Comparison of ENCODE assay signal across 8 cellular contexts in genomic region chr1:31763671-31764306, GRCh38. TPM values are rescaled to one million over a fixed set of nuclear protein-coding genes. Genes with fewer than 3 reads are reported as not detected.
DNase-seq lines count a peak whose midpoint lies in the region; ATAC-seq, FAIRE-seq and TF ChIP-seq lines count a peak whose summit lies in the region.

No MANE protein-coding gene starts in this region.

- no peaks in the 10 kb centered on the region for H3K36me3 ChIP-seq in adipocyte (ENCODE audit: control insufficient read depth, insufficient read depth, low read length, severe bottlenecking)
- H3K36me3 ChIP-seq in mesodermal cell (ENCODE audit: control insufficient read depth, insufficient read depth, low read length): no peaks in the 10 kb centered on the region

- peak overlapping the region; percentile 62 for H3K4me3 Mint-ChIP-seq in stimulated activated naive CD8-positive, alpha-beta T cell treated with anti-CD3 and anti-CD28 coated beads, Interleukin-15, Interleukin-2, amounts not matched to agents 100 ng/mL and 50 ng/mL, for 24 hours

- no peak overlapping the region for H3K27ac ChIP-seq in mesodermal cell (ENCODE audit: low read depth, low read length, severe bottlenecking)

- H3K9me3 Mint-ChIP-seq in stimulated activated naive CD8-positive, alpha-beta T cell treated with anti-CD3 and anti-CD28 coated beads, Interleukin-15, Interleukin-2, amounts not matched to agents 100 ng/mL and 50 ng/mL, for 24 hours: no peaks in the 10 kb centered on the region

- FAIRE-seq in D721Med (lab: Jason Lieb, UNC) (no peak), GM12891 (lab: Jason Lieb, UNC) (no peak)

- peak overlapping the region; percentile 60 for H3K9ac ChIP-seq in adipocyte (ENCODE audit: low read length)

- H3K4me1 ChIP-seq in adipocyte (ENCODE audit: control insufficient read depth, insufficient read depth, low read length) (peaks cover 32% of the 10 kb centered on the region), mesodermal cell (ENCODE audit: control insufficient read depth, insufficient read depth, low read length, poor library complexity, severe bottlenecking) (peaks cover 36% of the 10 kb centered on the region)

- H3K4me3 ChIP-seq in adipocyte (ENCODE audit: low read length) (peak overlapping the region; percentile 79), mesodermal cell (ENCODE audit: extremely low read depth, insufficient read depth, low read length, poor library complexity, severe bottlenecking) (peak overlapping the region; percentile 56)

- WGBS in mesodermal cell (ENCODE audit: insufficient coverage in 2 of 2), 2 experiments: 0% methylated on average over 47 to 59 of the region's 92 CpGs

- TF ChIP-seq CTCF in D721Med (IDR thresholded peaks at IDR 0.05; ENCODE audit: insufficient read depth, missing control alignments): no peak

- ATAC-seq in stimulated activated naive CD8-positive, alpha-beta T cell treated with anti-CD3 and anti-CD28 coated beads, Interleukin-15, Interleukin-2, amounts not matched to agents 100 U/mL and 50 U/mL, for 24 hours: no peak
- ATAC-seq in HG03175 (IDR thresholded peaks at IDR 0.05; ENCODE audit: unreplicated experiment): no peak

- H3K27me3 ChIP-seq in adipocyte (replicated peaks; ENCODE audit: control insufficient read depth, insufficient read depth, low read length): no peaks in the 10 kb centered on the region

- peaks cover 15% of the 10 kb centered on the region for H3K27me3 Mint-ChIP-seq in stimulated activated naive CD8-positive, alpha-beta T cell treated with anti-CD3 and anti-CD28 coated beads, Interleukin-15, Interleukin-2, amounts not matched to agents 100 ng/mL and 50 ng/mL, for 24 hours

- peaks cover 33% of the 10 kb centered on the region for H3K4me1 Mint-ChIP-seq in stimulated activated naive CD8-positive, alpha-beta T cell treated with anti-CD3 and anti-CD28 coated beads, Interleukin-15, Interleukin-2, amounts not matched to agents 100 ng/mL and 50 ng/mL, for 24 hours (ENCODE audit: low read depth)

- no peak for DNase-seq in stimulated activated naive CD8-positive, alpha-beta T cell treated with anti-CD3 and anti-CD28 coated beads, Interleukin-15, Interleukin-2, amounts not matched to agents 100 U/mL and 50 U/mL, for 24 hours
- peak; percentile 22 for DNase-seq in adipocyte (ENCODE audit: low read depth)
- no peak for DNase-seq in D721Med (ENCODE audit: insufficient read length, low spot score)
- no peak for DNase-seq in NK-92 (lab: John Stamatoyannopoulos, UW; ENCODE audit: unreplicated experiment)
- no peak for DNase-seq in GM12891 (ENCODE audit: insufficient read length, low spot score)

- H3K27ac Mint-ChIP-seq in stimulated activated naive CD8-positive, alpha-beta T cell treated with anti-CD3 and anti-CD28 coated beads, Interleukin-15, Interleukin-2, amounts not matched to agents 100 ng/mL and 50 ng/mL, for 24 hours: no peak overlapping the region

- no peak for TF ChIP-seq POLR2A in GM12891 (IDR thresholded peaks at IDR 0.05; ENCODE audit: low read depth, low read length)

- no peaks in the 10 kb centered on the region for H3K9me3 ChIP-seq in adipocyte (ENCODE audit: control insufficient read depth, low read length)
- no peaks in the 10 kb centered on the region for H3K9me3 ChIP-seq in mesodermal cell (ENCODE audit: control insufficient read depth, low read length)

- H3K36me3 Mint-ChIP-seq in stimulated activated naive CD8-positive, alpha-beta T cell treated with anti-CD3 and anti-CD28 coated beads, Interleukin-15, Interleukin-2, amounts not matched to agents 100 ng/mL and 50 ng/mL, for 24 hours (ENCODE audit: low read depth): no peaks in the 10 kb centered on the region

TF ChIP-seq in GM12891, 5 proteins besides CTCF, POLR2A, EP300 and RAD21:
- TF ChIP-seq SPI1 (IDR thresholded peaks at IDR 0.05; ENCODE audit: low read depth, low read length) (no peak), POU2F2 (IDR thresholded peaks at IDR 0.05; ENCODE audit: low read depth, low read length) (no peak), PAX5 (IDR thresholded peaks at IDR 0.05; ENCODE audit: insufficient read depth, low read length, severe bottlenecking) (no peak), POLR2AphosphoS5 (IDR thresholded peaks at IDR 0.05; ENCODE audit: low read depth, low read length) (no peak), TAF1 (IDR thresholded peaks at IDR 0.05; ENCODE audit: low read depth, low read length) (no peak)

RNA-seq across cellular contexts. Expression of gene ADGRB2, which starts 0.4 kb away (rescaled TPM):
- 24.5 TPM for polyA plus RNA-seq in mesodermal cell (2013, experiment 1 of 2)
- polyA plus RNA-seq in mesodermal cell (2013, experiment 2 of 2): 18.7 TPM
- 1.6 TPM for polyA plus RNA-seq in GM12891 (2012; ENCODE audit: low read depth, missing spikeins)

RNA-seq across cellular contexts. Expression of gene SPOCD1, which starts 52.0 kb away (rescaled TPM):
- polyA plus RNA-seq in mesodermal cell (2013, experiment 1 of 2): 7.0 TPM
- 5.4 TPM for polyA plus RNA-seq in mesodermal cell (2013, experiment 2 of 2)
- polyA plus RNA-seq in GM12891 (2012; ENCODE audit: low read depth, missing spikeins): 0.13 TPM

RNA-seq across cellular contexts. Expression of gene COL16A1, which starts 60.0 kb away (rescaled TPM):
- polyA plus RNA-seq in mesodermal cell (2013, experiment 1 of 2): 7.2 TPM
- polyA plus RNA-seq in mesodermal cell (2013, experiment 2 of 2): 4.3 TPM
- polyA plus RNA-seq in GM12891 (2012; ENCODE audit: low read depth, missing spikeins): 3.4 TPM
